1 cellular context compared by ENCODE assay signal in genomic region chr19:40672573-40673299, GRCh38.
TF ChIP-seq lines count a peak whose summit lies in the region.

No MANE protein-coding gene starts in this region.

TF ChIP-seq in HCT116, 20 proteins besides CTCF, POLR2A, EP300 and RAD21:
- TF ChIP-seq SIN3A (IDR thresholded peaks at IDR 0.05; ENCODE audit: low read depth) = no peak
- TF ChIP-seq REST (IDR thresholded peaks at IDR 0.05; ENCODE audit: low read depth) = no peak
- TF ChIP-seq TCF7L2 (IDR thresholded peaks at IDR 0.05; ENCODE audit: borderline replicate concordance, extremely low read depth, insufficient read depth, insufficient read length) = no peak
- no peak for TF ChIP-seq EZH2 (IDR thresholded peaks at IDR 0.05)
- no peak for TF ChIP-seq ZNF274 (IDR thresholded peaks at IDR 0.05; ENCODE audit: low read depth, low read length)
- no peak for TF ChIP-seq SP1 (IDR thresholded peaks at IDR 0.05; ENCODE audit: low read depth)
- no peak for TF ChIP-seq MAX (IDR thresholded peaks at IDR 0.05)
- TF ChIP-seq POLR2AphosphoS5 (IDR thresholded peaks at IDR 0.05; ENCODE audit: low read depth, low read length) = no peak
- TF ChIP-seq CEBPB (IDR thresholded peaks at IDR 0.05; ENCODE audit: low read depth) = no peak
- TF ChIP-seq EGR1 (IDR thresholded peaks at IDR 0.05; ENCODE audit: low read depth) = no peak
- TF ChIP-seq SRF (IDR thresholded peaks at IDR 0.05; ENCODE audit: low read depth) = no peak
